Comparison of ENCODE assay signal across 9 cellular contexts in the genomic region with DNA sequence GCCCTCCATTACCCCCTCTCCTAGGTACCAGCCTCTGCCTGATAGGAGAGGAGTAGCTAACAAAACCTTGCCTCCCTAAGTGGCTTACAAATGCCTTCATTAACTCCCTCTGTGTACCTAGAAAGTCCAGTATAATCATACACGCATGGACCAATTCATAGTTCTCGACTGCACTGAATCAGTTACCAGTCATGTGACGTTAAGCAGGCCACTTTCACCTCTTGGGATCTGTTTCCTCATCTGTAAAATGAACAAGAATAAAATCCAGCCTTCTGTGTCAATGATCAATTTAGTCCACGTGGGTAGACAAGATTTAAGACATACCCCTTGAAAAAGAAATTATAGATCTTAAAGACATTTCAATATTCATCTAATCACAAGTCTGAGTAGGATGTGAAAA.
"Had no signal": no experiment of that assay in that cellular context is flagged by ENCODE, and none has a peak within 500 bp of the region (broad histone marks: within the 10 kb centered on the region; RNA-seq: fewer than 3 reads in every experiment).

No MANE protein-coding gene starts in this region.

- H3K4me1 ChIP-seq: HAP-1 had no signal

- ATAC-seq: HCT116, HepG2 had no signal

- H3K27ac Mint-ChIP-seq: HFFc6, IgD-negative memory B cell had no signal

- H3K36me3 Mint-ChIP-seq: IgD-negative memory B cell had no signal

- H2AFZ ChIP-seq: GM23248 had no signal

- FAIRE-seq: HepG2 had no signal

- H3K9me3 ChIP-seq: HAP-1 had no signal

- H3K9ac ChIP-seq: GM23248 had no signal

- H3K27ac ChIP-seq: GM23248, HL-60 had no signal

- DNase-seq: GM23248, GOT3, H7, HFFc6 had no signal

- H3K36me3 ChIP-seq: HAP-1 had no signal

- H3K4me3 Mint-ChIP-seq: HFFc6, IgD-negative memory B cell had no signal

- H3K9me3 Mint-ChIP-seq: HFFc6, IgD-negative memory B cell had no signal

- H3K4me3 ChIP-seq: GM23248, HAP-1 had no signal
